ENCODE assay signal across 2 cellular contexts in the genomic region with DNA sequence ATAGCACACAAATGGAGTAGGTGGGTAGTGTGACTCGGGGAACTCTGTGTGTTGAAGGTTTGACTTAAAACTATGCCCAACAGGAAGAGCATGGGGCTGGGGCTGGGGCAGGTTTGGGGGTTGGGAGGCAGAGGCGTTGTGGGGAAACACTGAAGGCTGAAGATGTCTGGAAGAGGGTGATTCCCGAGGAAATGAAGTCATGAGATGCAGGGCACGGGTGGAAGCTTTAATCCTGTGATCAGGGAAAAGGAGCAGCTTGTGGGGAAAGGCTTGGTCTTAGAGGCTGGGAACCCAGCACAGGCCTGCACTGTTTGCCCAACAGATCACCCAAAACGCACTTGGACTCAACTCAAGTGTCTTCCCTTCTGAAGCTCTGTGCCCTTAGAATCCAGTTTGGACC.
TF ChIP-seq lines count a peak whose summit lies in the region.

No MANE protein-coding gene starts in this region.

TF ChIP-seq in endothelial cell of umbilical vein, 7 proteins besides CTCF, POLR2A, EP300 and RAD21:
- TF ChIP-seq GATA2 (IDR thresholded peaks at IDR 0.05; ENCODE audit: insufficient read depth, insufficient read length, low read depth, low read length) (no peak), JUN (IDR thresholded peaks at IDR 0.05; ENCODE audit: borderline replicate concordance, insufficient read depth, insufficient read length, low read depth) (no peak), EZH2 (IDR thresholded peaks at IDR 0.05; ENCODE audit: borderline replicate concordance, low read depth, low read length, severe bottlenecking) (no peak), FOS (IDR thresholded peaks at IDR 0.05; ENCODE audit: borderline replicate concordance, insufficient read depth, low read length) (no peak), POLR2AphosphoS5 (IDR thresholded peaks at IDR 0.05; ENCODE audit: insufficient read depth, low read depth, low read length) (no peak), MYC (IDR thresholded peaks at IDR 0.05; ENCODE audit: low read depth, low read length) (no peak)
- TF ChIP-seq, protein P1, sequence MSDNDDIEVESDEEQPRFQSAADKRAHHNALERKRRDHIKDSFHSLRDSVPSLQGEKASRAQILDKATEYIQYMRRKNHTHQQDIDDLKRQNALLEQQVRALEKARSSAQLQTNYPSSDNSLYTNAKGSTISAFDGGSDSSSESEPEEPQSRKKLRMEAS (IDR thresholded peaks at IDR 0.05; ENCODE audit: insufficient read depth, insufficient read length) = no peak
TF ChIP-seq in endothelial cell of umbilical vein: peak in this region for 0.

TF ChIP-seq in HEK293T, 16 proteins besides CTCF, POLR2A, EP300 and RAD21:
- TF ChIP-seq FOXM1 (IDR thresholded peaks at IDR 0.05; ENCODE audit: borderline replicate concordance) = no peak
- TF ChIP-seq BHLHE40 (IDR thresholded peaks at IDR 0.05; ENCODE audit: borderline replicate concordance) = no peak
- TF ChIP-seq NFRKB (IDR thresholded peaks at IDR 0.05) = no peak
- TF ChIP-seq ELF4 (IDR thresholded peaks at IDR 0.05) = no peak
- no peak for TF ChIP-seq L3MBTL2 (conservative IDR thresholded peaks at IDR 0.05)
- TF ChIP-seq SUZ12 (IDR thresholded peaks at IDR 0.05) = no peak
- no peak for TF ChIP-seq SP1 (IDR thresholded peaks at IDR 0.05)
- no peak for TF ChIP-seq HDGF (IDR thresholded peaks at IDR 0.05; ENCODE audit: borderline replicate concordance)
- TF ChIP-seq ARNT (IDR thresholded peaks at IDR 0.05) = no peak
- no peak for TF ChIP-seq CTBP1 (IDR thresholded peaks at IDR 0.05; ENCODE audit: borderline replicate concordance)
- no peak for TF ChIP-seq FOXK2 (IDR thresholded peaks at IDR 0.05)
- TF ChIP-seq, protein P2, sequence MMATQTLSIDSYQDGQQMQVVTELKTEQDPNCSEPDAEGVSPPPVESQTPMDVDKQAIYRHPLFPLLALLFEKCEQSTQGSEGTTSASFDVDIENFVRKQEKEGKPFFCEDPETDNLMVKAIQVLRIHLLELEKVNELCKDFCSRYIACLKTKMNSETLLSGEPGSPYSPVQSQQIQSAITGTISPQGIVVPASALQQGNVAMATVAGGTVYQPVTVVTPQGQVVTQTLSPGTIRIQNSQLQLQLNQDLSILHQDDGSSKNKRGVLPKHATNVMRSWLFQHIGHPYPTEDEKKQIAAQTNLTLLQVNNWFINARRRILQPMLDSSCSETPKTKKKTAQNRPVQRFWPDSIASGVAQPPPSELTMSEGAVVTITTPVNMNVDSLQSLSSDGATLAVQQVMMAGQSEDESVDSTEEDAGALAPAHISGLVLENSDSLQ (IDR thresholded peaks at IDR 0.05) = no peak
- TF ChIP-seq FOXA1 (IDR thresholded peaks at IDR 0.05) = no peak
- TF ChIP-seq LEF1 (IDR thresholded peaks at IDR 0.05; ENCODE audit: borderline replicate concordance) = no peak
- TF ChIP-seq ZNF384 (IDR thresholded peaks at IDR 0.05) = no peak
- TF ChIP-seq TARDBP (IDR thresholded peaks at IDR 0.05) = no peak
TF ChIP-seq in HEK293T: peak in this region for 0.
